In the genomic region with DNA sequence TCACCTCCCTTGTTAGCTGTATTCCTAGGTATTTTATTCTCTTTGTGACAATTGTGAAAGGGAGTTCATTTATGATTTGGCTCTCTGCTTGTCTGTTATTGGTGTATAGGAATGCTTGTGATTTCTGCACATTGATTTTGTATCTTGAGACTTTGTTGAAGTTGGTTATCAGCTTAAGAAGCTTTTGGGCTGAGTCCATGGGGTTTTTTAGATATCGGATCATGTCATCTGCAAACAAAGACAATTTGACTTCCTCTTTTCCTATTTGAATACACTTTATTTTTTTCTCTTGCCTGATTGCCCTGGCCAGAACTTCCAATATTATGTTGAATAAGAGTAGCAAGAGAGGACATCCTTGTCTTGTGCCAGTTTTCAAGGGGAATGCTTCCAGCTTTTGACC, we compare ENCODE assay signal across 7 cellular contexts. TPM values are rescaled to one million over a fixed set of nuclear protein-coding genes. Genes with fewer than 3 reads are reported as not detected.
"Had no signal": no experiment of that assay in that cellular context is flagged by ENCODE, and none has a peak within 500 bp of the region (broad histone marks: within the 10 kb centered on the region; RNA-seq: fewer than 3 reads in every experiment).

No MANE protein-coding gene starts in this region.

RNA-seq across cellular contexts. Expression of a gene that starts 15.0 kb away (rescaled TPM):
- total RNA-seq: OCI-LY7, PC-9, RPMI7951 had no signal

RNA-seq across cellular contexts. Expression of a gene that starts 33.8 kb away (rescaled TPM):
- total RNA-seq: OCI-LY7, PC-3, PC-9, RPMI7951, SJCRH30, SJSA1, SK-MEL-5 had no signal
